Comparison of ENCODE assay signal across 24 cellular contexts in the genomic region with DNA sequence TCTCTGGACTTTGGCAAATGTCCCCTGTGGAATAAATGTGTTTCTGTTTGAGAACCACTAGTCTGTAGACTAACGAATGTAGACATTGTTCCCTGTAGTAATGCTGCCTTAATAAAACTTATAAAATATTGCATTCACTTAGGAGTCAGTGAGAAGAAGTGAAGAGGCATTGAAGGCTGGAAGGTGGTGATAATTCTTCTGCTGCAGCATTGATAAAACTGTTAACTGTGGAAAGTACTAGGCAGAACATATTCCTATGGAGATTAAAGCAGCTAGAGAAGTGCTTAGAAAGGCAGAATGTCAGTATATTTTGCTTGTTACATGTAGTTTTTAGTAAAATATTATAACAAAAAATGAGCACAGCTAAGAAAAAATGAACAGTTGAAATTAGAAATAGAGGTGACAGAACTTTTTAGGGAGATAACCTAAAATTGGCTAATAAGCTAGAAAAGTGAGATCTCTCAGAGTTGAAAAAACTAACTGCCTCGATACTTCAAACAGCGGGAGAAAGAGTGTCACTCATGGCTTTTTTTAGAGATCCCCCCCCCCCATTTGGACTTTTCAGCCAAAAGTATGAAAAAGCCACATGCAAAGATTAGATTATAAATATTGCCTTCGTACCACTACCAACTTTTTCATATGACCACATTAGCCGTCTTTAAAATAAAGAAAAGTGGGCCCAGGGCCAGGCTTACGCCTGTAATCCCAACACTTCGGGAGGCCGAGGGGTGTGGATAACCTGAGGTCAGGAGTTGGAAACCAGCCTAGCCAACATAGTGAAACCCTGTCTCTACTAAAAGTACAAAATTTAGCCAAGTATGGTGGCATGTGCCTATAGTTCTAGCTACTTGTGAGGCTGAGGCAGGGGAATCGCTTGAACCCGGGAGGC.
"Had no signal": no experiment of that assay in that cellular context is flagged by ENCODE, and none has a peak within 500 bp of the region (broad histone marks: within the 10 kb centered on the region; RNA-seq: fewer than 3 reads in every experiment).

No MANE protein-coding gene starts in this region.

- DNase-seq: Kasumi-1, KG1, MM.1S, NCI-H1048, NCI-H1105, NCI-H1417, NCI-H1436 treated with DMSO at 0.1 percent for 48 hours, NCI-H1694, NCI-H187 treated with DMSO at 0.1 percent for 48 hours, NCI-H2029 treated with DMSO at 0.1 percent for 48 hours, NCI-H2107, NCI-H226, NCI-H446, NCI-H510A, NCI-H524 treated with DMSO at 0.1 percent for 48 hours, NCI-H69, NCI-H774, PC-9, Peyer's patch, SHP77 treated with DMSO at 0.1 percent for 48 hours, SJCRH30, T-helper 1 cell had no signal

- ATAC-seq: Right ventricle myocardium inferior, SK-N-SH treated with all-trans-retinoic acid at 6 μM for 48 hours had no signal
